Comparison of ENCODE assay signal across 1 cellular context in genomic region chr15:75903331-75904240, GRCh38.
TF ChIP-seq lines count a peak whose summit lies in the region.

FBXO22 (plus strand) TSS chr15:75903878; CDS start chr15:75903964, 86 bp downstream.

TF ChIP-seq in HepG2, 621 proteins besides CTCF, POLR2A, EP300 and RAD21 (continued from another document and continues in another):
- TF ChIP-seq MLX (CRISPR knock-in tag; IDR thresholded peaks at IDR 0.05) (no peak), NFE2L1 (CRISPR knock-in tag; IDR thresholded peaks at IDR 0.05; ENCODE audit: borderline replicate concordance) (0 out of 2 replicates have a peak, but pooled peaks have one; percentile 38), BRF2 (CRISPR knock-in tag; IDR thresholded peaks at IDR 0.05) (0 out of 2 replicates have a peak, but pooled peaks have one; percentile 74), DMAP1 (CRISPR knock-in tag; IDR thresholded peaks at IDR 0.05) (peak; percentile 96; the same call in 1 of the 2 replicates), ELK4 (CRISPR knock-in tag; IDR thresholded peaks at IDR 0.05; ENCODE audit: borderline replicate concordance) (0 out of 2 replicates have a peak, but pooled peaks have one; percentile 58), ELF1 (CRISPR knock-in tag; IDR thresholded peaks at IDR 0.05) (peak; percentile 91), ZNF564 (CRISPR knock-in tag; IDR thresholded peaks at IDR 0.05) (peak; percentile 76; the same call in 1 of the 2 replicates), ZNF549 (CRISPR knock-in tag; IDR thresholded peaks at IDR 0.05) (peak; percentile 67; the same call in 1 of the 2 replicates), MAZ (IDR thresholded peaks at IDR 0.05; ENCODE audit: borderline replicate concordance, low read depth, low read length) (no peak), MAZ (CRISPR knock-in tag; IDR thresholded peaks at IDR 0.05; ENCODE audit: low read depth) (peak; percentile 79), MZF1 (CRISPR knock-in tag; IDR thresholded peaks at IDR 0.05; ENCODE audit: borderline replicate concordance) (no peak), ZNF280D (CRISPR knock-in tag; IDR thresholded peaks at IDR 0.05) (peak; percentile 85; the same call in 1 of the 2 replicates), ZBTB42 (CRISPR knock-in tag; IDR thresholded peaks at IDR 0.05) (peak; percentile 69; the same call in 1 of the 2 replicates), CENPT (CRISPR knock-in tag; IDR thresholded peaks at IDR 0.05; ENCODE audit: low read depth) (no peak), NCOA5 (CRISPR knock-in tag; IDR thresholded peaks at IDR 0.05) (no peak), HMGXB3 (CRISPR knock-in tag; IDR thresholded peaks at IDR 0.05; ENCODE audit: borderline replicate concordance) (no peak), ZNF562 (CRISPR knock-in tag; IDR thresholded peaks at IDR 0.05; ENCODE audit: borderline replicate concordance) (no peak), FOXJ3 (CRISPR knock-in tag; IDR thresholded peaks at IDR 0.05; ENCODE audit: borderline replicate concordance) (peak; percentile 65; the same call in 1 of the 2 replicates), ELF3 (CRISPR knock-in tag; IDR thresholded peaks at IDR 0.05) (peak; percentile 90), EED (CRISPR knock-in tag; IDR thresholded peaks at IDR 0.05) (peak; percentile 95), AHR (CRISPR knock-in tag; IDR thresholded peaks at IDR 0.05) (peak; percentile 92), ZNF761 (CRISPR knock-in tag; conservative IDR thresholded peaks at IDR 0.05) (peak; percentile 80), YEATS2 (CRISPR knock-in tag; IDR thresholded peaks at IDR 0.05; ENCODE audit: borderline replicate concordance) (peak; percentile 84), ZFAT (CRISPR knock-in tag; conservative IDR thresholded peaks at IDR 0.05) (no peak), ZNF326 (CRISPR knock-in tag; IDR thresholded peaks at IDR 0.05; ENCODE audit: borderline replicate concordance) (no peak), RFX5 (IDR thresholded peaks at IDR 0.05; ENCODE audit: low read depth, low read length) (no peak), MBNL3 (CRISPR knock-in tag; conservative IDR thresholded peaks at IDR 0.05) (no peak), ZSCAN30 (CRISPR knock-in tag; IDR thresholded peaks at IDR 0.05) (no peak), DR1 (CRISPR knock-in tag; IDR thresholded peaks at IDR 0.05) (peak; percentile 91), ZBTB39 (CRISPR knock-in tag; IDR thresholded peaks at IDR 0.05) (no peak), SRY (CRISPR knock-in tag; IDR thresholded peaks at IDR 0.05) (peak; percentile 94), ZNF557 (CRISPR knock-in tag; IDR thresholded peaks at IDR 0.05) (no peak), ARID2 (CRISPR knock-in tag; IDR thresholded peaks at IDR 0.05; ENCODE audit: borderline replicate concordance) (peak; percentile 75; the same call in 1 of the 2 replicates), ZNF850 (CRISPR knock-in tag; conservative IDR thresholded peaks at IDR 0.05) (0 out of 2 replicates have a peak, but pooled peaks have one; percentile 48), ZIK1 (CRISPR knock-in tag; IDR thresholded peaks at IDR 0.05; ENCODE audit: borderline replicate concordance, low read depth) (0 out of 2 replicates have a peak, but pooled peaks have one; percentile 87), SKI (IDR thresholded peaks at IDR 0.05; ENCODE audit: partially characterized antibody) (peak; percentile 80), ATF4 (CRISPR knock-in tag; IDR thresholded peaks at IDR 0.05) (peak in 1 of 2 experiments; percentile 90; a peak in 2 of 4 replicates), ZNF646 (CRISPR knock-in tag; IDR thresholded peaks at IDR 0.05) (no peak), ZNF576 (CRISPR knock-in tag; IDR thresholded peaks at IDR 0.05) (no peak; the same call in 1 of the 2 replicates), KDM4B (CRISPR knock-in tag; IDR thresholded peaks at IDR 0.05) (peak; percentile 68)
